ENCODE assay signal across 9 cellular contexts in the genomic region with DNA sequence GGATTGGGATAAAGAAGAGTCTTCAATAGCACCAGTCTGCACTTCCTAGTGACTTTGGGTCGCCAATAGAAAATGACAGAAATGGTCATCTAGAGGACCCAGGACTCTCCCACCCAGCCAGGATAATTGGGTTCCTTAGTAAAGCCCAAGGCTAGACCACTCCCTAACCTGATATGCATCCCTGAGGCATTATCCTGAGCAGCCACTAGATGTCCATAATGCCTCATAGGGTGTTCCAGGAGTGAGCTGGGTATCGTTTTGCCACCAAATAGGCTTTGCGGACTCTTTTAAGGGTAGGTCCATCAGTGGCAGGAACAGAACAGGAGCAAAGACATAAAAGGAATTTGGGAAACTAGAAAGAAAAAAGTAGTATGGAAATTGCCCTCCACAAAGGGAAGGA. TPM values are rescaled to one million over a fixed set of nuclear protein-coding genes. Genes with fewer than 3 reads are reported as not detected.
DNase-seq lines count a peak whose midpoint lies in the region; ATAC-seq, FAIRE-seq and TF ChIP-seq lines count a peak whose summit lies in the region.
"Had no signal": no experiment of that assay in that cellular context is flagged by ENCODE, and none has a peak within 500 bp of the region (broad histone marks: within the 10 kb centered on the region; RNA-seq: fewer than 3 reads in every experiment).

No MANE protein-coding gene starts in this region.

- no peak overlapping the region for H3K4me3 Mint-ChIP-seq in osteocyte (ENCODE audit: unreplicated experiment)

- TF ChIP-seq CTCF in bronchial epithelial cell (IDR thresholded peaks at IDR 0.05; ENCODE audit: insufficient read depth, low read length, severe bottlenecking) (peak; percentile 31), osteocyte (IDR thresholded peaks at IDR 0.05) (peak; percentile 44)

- no peak for ATAC-seq in GM18520 (IDR thresholded peaks at IDR 0.05; ENCODE audit: unreplicated experiment)

- H3K36me3 Mint-ChIP-seq in osteocyte (ENCODE audit: unreplicated experiment) = no peaks in the 10 kb centered on the region

- peak; percentile 34 for DNase-seq in DMS53 (lab: John Stamatoyannopoulos, UW)
- no peak for DNase-seq in DMS53 treated with DMSO at 0.1 percent for 48 hours (lab: John Stamatoyannopoulos, UW; ENCODE audit: unreplicated experiment)
- DNase-seq in NCI-H1105 treated with DMSO at 0.1 percent for 48 hours (lab: John Stamatoyannopoulos, UW) = peak; percentile 35
- no peak for DNase-seq in bronchial epithelial cell (ENCODE audit: low read depth)
- DNase-seq in osteocyte (ENCODE audit: extremely low spot score, unreplicated experiment) = peak; percentile 44
- no peak for DNase-seq in NOMO-1 (lab: John Stamatoyannopoulos, UW; ENCODE audit: unreplicated experiment in 2 of 2)
- DNase-seq in NCI-H2107 treated with DMSO at 0.1 percent for 48 hours (lab: John Stamatoyannopoulos, UW; ENCODE audit: unreplicated experiment) = no peak

- no peaks in the 10 kb centered on the region for H3K27me3 ChIP-seq in bronchial epithelial cell (ENCODE audit: control insufficient read depth, insufficient read depth, low read length)

- no peaks in the 10 kb centered on the region for H3K36me3 ChIP-seq in bronchial epithelial cell (ENCODE audit: control insufficient read depth, insufficient read depth, low read length)

- no peak overlapping the region for H3K4me3 ChIP-seq in bronchial epithelial cell (ENCODE audit: low read depth, low read length)

- no peak for FAIRE-seq in bronchial epithelial cell (lab: Jason Lieb, UNC)
- FAIRE-seq: A204.1 had no signal

- no peaks in the 10 kb centered on the region for H3K9me3 Mint-ChIP-seq in osteocyte (ENCODE audit: unreplicated experiment)

- H3K27ac Mint-ChIP-seq in osteocyte (ENCODE audit: unreplicated experiment) = no peak overlapping the region

- H3K27me3 Mint-ChIP-seq in osteocyte (ENCODE audit: unreplicated experiment) = no peaks in the 10 kb centered on the region

- H3K4me1 Mint-ChIP-seq in osteocyte (ENCODE audit: unreplicated experiment) = peaks cover under 1% of the 10 kb centered on the region

RNA-seq across cellular contexts. Expression of a gene that starts 4.5 kb away (rescaled TPM):
- under 0.01 and 0.64 TPM in 2 replicates for total RNA-seq in bronchial epithelial cell
- total RNA-seq in osteocyte = 0.29 and 0.70 TPM in 2 replicates

Comparison
In these comparisons a context has a peak if more than half of its experiments do, and no peak if none do; other contexts are left out.
1. DNase-seq: peak in DMS53 (single experiment), NCI-H1105 treated with DMSO at 0.1 percent for 48 hours (single experiment) and osteocyte (single experiment); none in DMS53 treated with DMSO at 0.1 percent for 48 hours (single experiment), bronchial epithelial cell (single experiment), NOMO-1 (0 of 2) and NCI-H2107 treated with DMSO at 0.1 percent for 48 hours (single experiment).